In the genomic region with DNA sequence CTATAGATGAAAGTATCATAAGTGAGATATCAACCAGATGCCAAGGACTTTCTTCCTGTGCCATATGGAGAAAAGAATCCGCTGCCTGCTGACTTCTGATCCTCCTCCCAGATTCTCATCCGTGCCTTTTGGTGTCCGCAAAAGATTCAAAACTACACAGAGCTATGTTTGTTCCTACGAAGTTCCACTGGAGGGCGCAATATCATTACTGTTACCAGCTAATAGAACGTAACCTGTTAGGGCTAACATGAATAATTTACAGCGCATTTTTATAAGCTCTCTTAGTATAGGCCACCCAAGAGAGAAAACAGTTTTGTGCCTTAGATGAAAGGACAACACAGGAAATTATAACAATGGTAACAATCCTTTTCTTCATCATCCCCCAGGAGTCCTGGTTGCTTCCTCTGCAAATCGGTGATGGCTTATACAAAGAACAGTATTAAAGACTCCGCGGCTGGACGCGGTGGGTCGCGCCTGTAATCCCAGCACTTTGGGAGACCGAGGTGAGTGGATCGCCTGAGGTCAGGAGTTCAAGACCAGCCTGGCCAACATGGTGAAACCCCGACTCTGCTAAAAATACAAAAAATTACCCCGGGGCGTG, we compare ENCODE assay signal across 8 cellular contexts. TPM values are rescaled to one million over a fixed set of nuclear protein-coding genes. Genes with fewer than 3 reads are reported as not detected.
DNase-seq lines count a peak whose midpoint lies in the region; ATAC-seq, FAIRE-seq and TF ChIP-seq lines count a peak whose summit lies in the region.

No MANE protein-coding gene starts in this region.

- no peak overlapping the region for H3K9ac ChIP-seq in HepG2 (ENCODE audit: insufficient read depth, low read depth, low read length)

- H3K4me1 ChIP-seq in HepG2 (ENCODE audit: insufficient read depth, low read length) = no peaks in the 10 kb centered on the region

- H3K27ac ChIP-seq in HepG2 (ENCODE audit: extremely low read length, insufficient read depth, low read length) = no peak overlapping the region

- POLR2A ChIA-PET in HepG2 (lab: Yijun Ruan, JAX) = no interaction called here

- H3K27me3 ChIP-seq in HepG2 (ENCODE audit: control insufficient read depth in 1 of 2, insufficient read depth in 2 of 2, low read length in 2 of 2) = no peaks in the 10 kb centered on the region

- DNase-seq in activated naive CD4-positive, alpha-beta T cell treated with anti-CD3 and anti-CD28 coated beads for 36 hours = peak; percentile 17
- DNase-seq in activated naive CD4-positive, alpha-beta T cell treated with anti-CD3 and anti-CD28 coated beads, Interleukin-2, amount 50 U/mL, for 16 hours = no peak
- DNase-seq in NCI-H1092 (lab: John Stamatoyannopoulos, UW) (peak; percentile 46), amniotic epithelial cell (ENCODE audit: low read depth) (peak; percentile 47), HepG2 (ENCODE audit: low spot score) (peak; percentile 12), UCSD-AML1 (lab: John Stamatoyannopoulos, UW; ENCODE audit: unreplicated experiment) (no peak)
- no peak for DNase-seq in NK-92 treated with Interleukin-12 subunit alpha and Interleukin-12 subunit beta, amount 100 ng/mL, for 24 hours (lab: John Stamatoyannopoulos, UW)
- DNase-seq in activated CD4-positive, CD25-positive, alpha-beta regulatory T cell treated with anti-CD3 and anti-CD28 coated beads, Interleukin-2, amount 50 U/mL, for 72 hours = no peak

- FAIRE-seq in HepG2 (lab: Jason Lieb, UNC) = no peak

- WGBS in HepG2 (ENCODE audit: low lambda C conversion rate) = 5% methylated on average over 5 of the region's 19 CpGs

- no peak overlapping the region for H3K4me2 ChIP-seq in HepG2 (ENCODE audit: low read depth, low read length)

- H2AFZ ChIP-seq in HepG2 (ENCODE audit: low read length) = no peak overlapping the region

- ATAC-seq in HepG2 = peak; percentile 40; the same call in 1 of the 3 replicates

- no peak overlapping the region for H3K4me3 ChIP-seq in HepG2 (replicated peaks in 1 of 3; ENCODE audit: insufficient read depth in 1 of 3, low read depth in 2 of 3, low read length in 3 of 3)

- intact Hi-C loops in activated naive CD4-positive, alpha-beta T cell treated with anti-CD3 and anti-CD28 coated beads for 36 hours (cut with micrococcal nuclease) = loop anchor here (1.0 to 2.0 kb wide), 2 partner anchors 219 to 620 kb away; no protein-coding TSS in a partner anchor
- intact Hi-C loops in HepG2 (cut with micrococcal nuclease; ENCODE audit: unreplicated experiment) = no loop called here

- TF ChIP-seq RAD21 in HepG2 (CRISPR knock-in tag; IDR thresholded peaks at IDR 0.05) = no peak

- H3K27ac Mint-ChIP-seq in activated naive CD4-positive, alpha-beta T cell treated with anti-CD3 and anti-CD28 coated beads for 36 hours = no peak overlapping the region

- in situ Hi-C loops in HepG2 (cut with HindIII; ENCODE audit: extremely low pct_ligation_motif_present, low pct_unique_long_range_greater_than_20kb) = loop anchor here (25.0 kb wide), 1 partner anchor 221 kb away; no protein-coding TSS in a partner anchor

- H3K9me3 ChIP-seq in HepG2 (ENCODE audit: low read length) = no peaks in the 10 kb centered on the region

- no peaks in the 10 kb centered on the region for H3K9me3 Mint-ChIP-seq in activated naive CD4-positive, alpha-beta T cell treated with anti-CD3 and anti-CD28 coated beads for 36 hours

- H4K20me1 ChIP-seq in HepG2 (ENCODE audit: insufficient read depth, low read length) = no peaks in the 10 kb centered on the region

- no peaks in the 10 kb centered on the region for H3K36me3 ChIP-seq in HepG2 (replicated peaks in 1 of 2; ENCODE audit: control insufficient read depth in 1 of 2, insufficient read depth in 2 of 2, low read length in 2 of 2)

- no peaks in the 10 kb centered on the region for H3K36me3 Mint-ChIP-seq in activated naive CD4-positive, alpha-beta T cell treated with anti-CD3 and anti-CD28 coated beads for 36 hours (ENCODE audit: low read depth)

- no peak for TF ChIP-seq POLR2A in HepG2 (IDR thresholded peaks at IDR 0.05; ENCODE audit: insufficient read depth in 1 of 2, low read depth in 2 of 2, low read length in 2 of 2)

- H3K27me3 Mint-ChIP-seq in activated naive CD4-positive, alpha-beta T cell treated with anti-CD3 and anti-CD28 coated beads for 36 hours (ENCODE audit: low read depth) = peaks cover 18% of the 10 kb centered on the region

- no peak for TF ChIP-seq EP300 in HepG2 (IDR thresholded peaks at IDR 0.05; ENCODE audit: low read depth in 2 of 2, low read length in 2 of 2)
- no peak for TF ChIP-seq EP300 in HepG2 (CRISPR knock-in tag; IDR thresholded peaks at IDR 0.05; ENCODE audit: borderline replicate concordance)

- no peaks in the 10 kb centered on the region for H3K79me2 ChIP-seq in HepG2 (ENCODE audit: insufficient read depth, low read length)

- CTCF ChIA-PET in activated naive CD4-positive, alpha-beta T cell treated with anti-CD3 and anti-CD28 coated beads for 36 hours (lab: Charles Lee) = interaction anchor here (0.7 to 2.0 kb wide), 4 partner anchors 13 to 620 kb away, joined by 3 to 9 read pairs (median 3); no protein-coding TSS in a partner anchor
- CTCF ChIA-PET in HepG2 (lab: Yijun Ruan, JAX; ENCODE audit: low intra/inter-chr PET ratio, low total read pairs) = interaction anchor here (1.6 kb wide), 1 partner anchor 218 kb away, joined by 3 read pairs; no protein-coding TSS in a partner anchor

- H3K4me1 Mint-ChIP-seq in activated naive CD4-positive, alpha-beta T cell treated with anti-CD3 and anti-CD28 coated beads for 36 hours (ENCODE audit: low read depth) = no peaks in the 10 kb centered on the region

- BruUV-seq in HepG2 (replicated peaks; lab: Mats Ljungman, UMichigan) = no TSS peak

- H3K4me3 Mint-ChIP-seq in activated naive CD4-positive, alpha-beta T cell treated with anti-CD3 and anti-CD28 coated beads for 36 hours = no peak overlapping the region

- TF ChIP-seq CTCF in HepG2 (CRISPR knock-in tag; IDR thresholded peaks at IDR 0.05) = peak; percentile 60

TF ChIP-seq in HepG2, 621 proteins besides CTCF, POLR2A, EP300 and RAD21 (continues in another document):
- no peak for TF ChIP-seq ZFP1 (CRISPR knock-in tag; IDR thresholded peaks at IDR 0.05)
- TF ChIP-seq GABPB1 (CRISPR knock-in tag; IDR thresholded peaks at IDR 0.05) = no peak
- peak; percentile 65 for TF ChIP-seq STAG1 (CRISPR knock-in tag; IDR thresholded peaks at IDR 0.05)
- TF ChIP-seq HHEX (CRISPR knock-in tag; IDR thresholded peaks at IDR 0.05) = no peak
- no peak for TF ChIP-seq MXD4 (CRISPR knock-in tag; IDR thresholded peaks at IDR 0.05)
- TF ChIP-seq TBX3 (IDR thresholded peaks at IDR 0.05; ENCODE audit: borderline replicate concordance) = no peak
- no peak for TF ChIP-seq ARID2 (CRISPR knock-in tag; IDR thresholded peaks at IDR 0.05; ENCODE audit: borderline replicate concordance)

RNA-seq across cellular contexts. Expression of gene CENPVL3, which starts 22.8 kb away (rescaled TPM):
- total RNA-seq in activated naive CD4-positive, alpha-beta T cell treated with anti-CD3 and anti-CD28 coated beads for 36 hours = under 1 TPM in 1 of 2 experiments, not detected in 1; 0.33 TPM
- not detected in 2 replicates for total RNA-seq in HepG2 (2016; rRNA removed; fragmentation: Illumina TruSeq; extraction: Trizol)
- total RNA-seq in HepG2 (2016; cell fraction: cytosol; rRNA removed; fragmentation: Illumina TruSeq; extraction: Trizol; ENCODE audit: low read depth) = not detected in 2 replicates
- total RNA-seq in HepG2 (2016; cell fraction: insoluble cytoplasmic fraction; rRNA removed; fragmentation: Illumina TruSeq; extraction: Trizol) = not detected in 2 replicates
- not detected in 2 replicates for total RNA-seq in HepG2 (2016; cell fraction: membrane; rRNA removed; fragmentation: Illumina TruSeq; extraction: Trizol)
- not detected in 2 replicates for total RNA-seq in HepG2 (2016; cell fraction: nucleus; rRNA removed; fragmentation: Illumina TruSeq; extraction: Trizol)
- not detected in 2 replicates for polyA plus RNA-seq in HepG2 (2011; rRNA removed)
- not detected in 2 replicates for polyA plus RNA-seq in HepG2 (2011; cell fraction: cytosol; rRNA removed)
- polyA plus RNA-seq in HepG2 (2011; cell fraction: nucleus; rRNA removed) = not detected in 2 replicates
- not detected in 2 replicates for polyA plus RNA-seq in HepG2 (2012)
- polyA plus RNA-seq in HepG2 (2016; cell fraction: cytosol; fragmentation: Illumina TruSeq; extraction: Trizol; ENCODE audit: low read depth) = not detected in 2 replicates
- polyA plus RNA-seq in HepG2 (2016; cell fraction: insoluble cytoplasmic fraction; fragmentation: Illumina TruSeq; extraction: Trizol; ENCODE audit: low read depth) = not detected in 2 replicates
- not detected in 2 replicates for polyA plus RNA-seq in HepG2 (2016; cell fraction: membrane; fragmentation: Illumina TruSeq; extraction: Trizol; ENCODE audit: low read depth)
- not detected in 2 replicates for polyA plus RNA-seq in HepG2 (2016; cell fraction: nucleus; fragmentation: Illumina TruSeq; extraction: Trizol; ENCODE audit: insufficient read depth, low read depth)
- polyA minus RNA-seq in HepG2 (2011; rRNA and poly(A)+ RNA removed; ENCODE audit: low replicate concordance) = not detected in 2 replicates
- polyA minus RNA-seq in HepG2 (2011; cell fraction: cytosol; rRNA and poly(A)+ RNA removed) = not detected in 2 replicates
- not detected in 2 replicates for polyA minus RNA-seq in HepG2 (2011; cell fraction: nucleus; rRNA and poly(A)+ RNA removed)

RNA-seq across cellular contexts. Expression of gene CENPVL2, which starts 41.1 kb away (rescaled TPM):
- not detected for total RNA-seq in activated naive CD4-positive, alpha-beta T cell treated with anti-CD3 and anti-CD28 coated beads for 36 hours
- not detected in 2 replicates for total RNA-seq in HepG2 (2016; rRNA removed; fragmentation: Illumina TruSeq; extraction: Trizol)
- total RNA-seq in HepG2 (2016; cell fraction: cytosol; rRNA removed; fragmentation: Illumina TruSeq; extraction: Trizol; ENCODE audit: low read depth) = not detected in 2 replicates
- not detected in 2 replicates for total RNA-seq in HepG2 (2016; cell fraction: insoluble cytoplasmic fraction; rRNA removed; fragmentation: Illumina TruSeq; extraction: Trizol)
- total RNA-seq in HepG2 (2016; cell fraction: membrane; rRNA removed; fragmentation: Illumina TruSeq; extraction: Trizol) = not detected in 2 replicates
- total RNA-seq in HepG2 (2016; cell fraction: nucleus; rRNA removed; fragmentation: Illumina TruSeq; extraction: Trizol) = not detected in 2 replicates
- polyA plus RNA-seq in HepG2 (2011; rRNA removed) = not detected in 2 replicates
- polyA plus RNA-seq in HepG2 (2011; cell fraction: cytosol; rRNA removed) = not detected in 2 replicates
- not detected in 2 replicates for polyA plus RNA-seq in HepG2 (2011; cell fraction: nucleus; rRNA removed)
- polyA plus RNA-seq in HepG2 (2012) = not detected in 2 replicates
- polyA plus RNA-seq in HepG2 (2016; cell fraction: cytosol; fragmentation: Illumina TruSeq; extraction: Trizol; ENCODE audit: low read depth) = not detected in 2 replicates
- not detected in 2 replicates for polyA plus RNA-seq in HepG2 (2016; cell fraction: insoluble cytoplasmic fraction; fragmentation: Illumina TruSeq; extraction: Trizol; ENCODE audit: low read depth)
- not detected in 2 replicates for polyA plus RNA-seq in HepG2 (2016; cell fraction: membrane; fragmentation: Illumina TruSeq; extraction: Trizol; ENCODE audit: low read depth)
- not detected in 2 replicates for polyA plus RNA-seq in HepG2 (2016; cell fraction: nucleus; fragmentation: Illumina TruSeq; extraction: Trizol; ENCODE audit: insufficient read depth, low read depth)
- not detected in 2 replicates for polyA minus RNA-seq in HepG2 (2011; rRNA and poly(A)+ RNA removed; ENCODE audit: low replicate concordance)
- polyA minus RNA-seq in HepG2 (2011; cell fraction: cytosol; rRNA and poly(A)+ RNA removed) = not detected in 2 replicates
- polyA minus RNA-seq in HepG2 (2011; cell fraction: nucleus; rRNA and poly(A)+ RNA removed) = not detected in 2 replicates

Comparison
In these comparisons a context has a peak if more than half of its experiments do, and no peak if none do; other contexts are left out.
1. DNase-seq: peak in activated naive CD4-positive, alpha-beta T cell treated with anti-CD3 and anti-CD28 coated beads for 36 hours (single experiment), NCI-H1092 (single experiment), amniotic epithelial cell (single experiment) and HepG2 (single experiment); none in activated naive CD4-positive, alpha-beta T cell treated with anti-CD3 and anti-CD28 coated beads, Interleukin-2, amount 50 U/mL, for 16 hours (single experiment), NK-92 treated with Interleukin-12 subunit alpha and Interleukin-12 subunit beta, amount 100 ng/mL, for 24 hours (single experiment), activated CD4-positive, CD25-positive, alpha-beta regulatory T cell treated with anti-CD3 and anti-CD28 coated beads, Interleukin-2, amount 50 U/mL, for 72 hours (single experiment) and UCSD-AML1 (single experiment).